In the genomic region with DNA sequence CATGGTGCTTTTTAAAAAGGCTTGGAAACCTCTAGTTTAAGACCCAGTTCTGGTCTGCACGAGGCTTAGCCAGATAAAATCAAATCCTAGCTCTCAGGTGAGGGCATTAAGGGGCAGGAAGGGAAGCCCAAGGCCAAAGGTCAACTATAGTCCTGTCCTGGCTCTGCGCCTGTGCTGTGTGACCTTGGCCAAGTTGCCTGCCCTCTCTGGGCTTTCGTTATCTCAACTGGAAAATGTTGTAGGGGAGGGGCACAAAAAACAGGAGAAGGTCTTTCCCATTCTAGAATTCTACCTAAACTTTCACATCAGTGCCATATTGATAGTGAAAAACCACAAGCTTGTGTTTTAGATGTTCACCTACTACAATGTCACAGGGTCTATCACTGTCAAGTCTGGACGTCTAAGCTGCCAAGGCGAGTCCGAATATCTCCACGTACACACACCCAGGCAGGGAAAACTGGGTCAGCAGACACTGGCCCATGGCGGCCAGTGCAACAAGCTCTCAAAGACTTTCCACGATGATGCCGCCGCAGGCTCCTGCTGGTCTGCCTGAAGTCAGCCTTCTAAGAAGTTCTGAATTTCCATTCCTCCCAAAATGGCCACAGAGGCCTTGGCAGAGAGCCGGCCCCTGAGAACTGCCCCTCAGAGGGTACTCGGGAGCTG, we compare ENCODE assay signal across 1 cellular context.
A peak's percentile ranks its signal among the peaks of the same experiment; 100 is the strongest.
TF ChIP-seq lines count a peak whose summit lies in the region.

No MANE protein-coding gene starts in this region.

TF ChIP-seq in K562, 482 proteins besides CTCF, POLR2A, EP300 and RAD21 (continued from another document):
- TF ChIP-seq, protein P1, sequence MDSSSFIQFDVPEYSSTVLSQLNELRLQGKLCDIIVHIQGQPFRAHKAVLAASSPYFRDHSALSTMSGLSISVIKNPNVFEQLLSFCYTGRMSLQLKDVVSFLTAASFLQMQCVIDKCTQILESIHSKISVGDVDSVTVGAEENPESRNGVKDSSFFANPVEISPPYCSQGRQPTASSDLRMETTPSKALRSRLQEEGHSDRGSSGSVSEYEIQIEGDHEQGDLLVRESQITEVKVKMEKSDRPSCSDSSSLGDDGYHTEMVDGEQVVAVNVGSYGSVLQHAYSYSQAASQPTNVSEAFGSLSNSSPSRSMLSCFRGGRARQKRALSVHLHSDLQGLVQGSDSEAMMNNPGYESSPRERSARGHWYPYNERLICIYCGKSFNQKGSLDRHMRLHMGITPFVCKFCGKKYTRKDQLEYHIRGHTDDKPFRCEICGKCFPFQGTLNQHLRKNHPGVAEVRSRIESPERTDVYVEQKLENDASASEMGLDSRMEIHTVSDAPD (CRISPR knock-in tag; IDR thresholded peaks at IDR 0.05), result no peak
- TF ChIP-seq NFIC (IDR thresholded peaks at IDR 0.05) (peak; percentile 38; the same call in 1 of the 2 replicates), KLF16 (IDR thresholded peaks at IDR 0.05) (no peak), NFXL1 (CRISPR knock-in tag; IDR thresholded peaks at IDR 0.05) (no peak), U2AF1 (optimal IDR thresholded peaks at IDR 0.05; ENCODE audit: low read depth, low read length) (no peak), KDM1A (IDR thresholded peaks at IDR 0.05) (peak; percentile 24 to 65; a peak in 2 of 4 replicates), CREM (IDR thresholded peaks at IDR 0.05; ENCODE audit: low read depth) (no peak), HDAC2 (IDR thresholded peaks at IDR 0.05) (peak; percentile 56; the same call in 1 of the 2 replicates), SMARCA5 (IDR thresholded peaks at IDR 0.05) (0 out of 2 replicates have a peak, but pooled peaks have one; percentile 24), RBM25 (IDR thresholded peaks at IDR 0.05; ENCODE audit: low read depth, low read length, severe bottlenecking) (peak; percentile 85), MCM5 (IDR thresholded peaks at IDR 0.05; ENCODE audit: low read depth) (no peak), ZFP36 (IDR thresholded peaks at IDR 0.05; ENCODE audit: low read depth, low read length, partially characterized antibody) (peak; percentile 75), NRF1 (conservative IDR thresholded peaks at IDR 0.05 in 1 of 2, IDR thresholded peaks at IDR 0.05 in 1 of 2) (no peak)
- TF ChIP-seq, protein P2, sequence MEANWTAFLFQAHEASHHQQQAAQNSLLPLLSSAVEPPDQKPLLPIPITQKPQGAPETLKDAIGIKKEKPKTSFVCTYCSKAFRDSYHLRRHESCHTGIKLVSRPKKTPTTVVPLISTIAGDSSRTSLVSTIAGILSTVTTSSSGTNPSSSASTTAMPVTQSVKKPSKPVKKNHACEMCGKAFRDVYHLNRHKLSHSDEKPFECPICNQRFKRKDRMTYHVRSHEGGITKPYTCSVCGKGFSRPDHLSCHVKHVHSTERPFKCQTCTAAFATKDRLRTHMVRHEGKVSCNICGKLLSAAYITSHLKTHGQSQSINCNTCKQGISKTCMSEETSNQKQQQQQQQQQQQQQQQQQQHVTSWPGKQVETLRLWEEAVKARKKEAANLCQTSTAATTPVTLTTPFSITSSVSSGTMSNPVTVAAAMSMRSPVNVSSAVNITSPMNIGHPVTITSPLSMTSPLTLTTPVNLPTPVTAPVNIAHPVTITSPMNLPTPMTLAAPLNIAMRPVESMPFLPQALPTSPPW (CRISPR knock-in tag; IDR thresholded peaks at IDR 0.05), result no peak
